8 cellular contexts compared by ENCODE assay signal in the genomic region with DNA sequence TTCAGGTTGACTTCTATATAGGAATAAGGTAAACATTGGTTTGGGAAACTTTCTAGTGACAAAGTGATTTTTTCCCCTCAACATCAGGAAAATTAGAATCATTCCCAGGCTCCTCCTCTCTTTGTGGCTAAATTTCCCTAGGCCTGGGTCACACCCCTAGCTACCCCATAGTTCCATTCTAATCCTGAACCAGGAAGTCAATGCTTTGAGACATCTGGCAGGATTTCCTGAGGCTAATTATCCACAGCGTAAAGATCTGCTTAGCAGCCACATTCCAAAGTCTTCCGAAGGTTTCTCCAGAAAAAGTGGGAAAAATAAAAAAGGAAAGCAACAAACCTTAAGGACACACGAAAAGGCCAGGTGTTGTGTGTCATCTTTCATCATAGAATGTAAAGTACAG.
DNase-seq lines count a peak whose midpoint lies in the region; ATAC-seq and TF ChIP-seq lines count a peak whose summit lies in the region.

No MANE protein-coding gene starts in this region.

- no peak overlapping the region for H3K27ac ChIP-seq in CD8-positive, alpha-beta memory T cell (ENCODE audit: low read depth, low read length)
- peak overlapping the region; percentile 37 for H3K27ac ChIP-seq in foreskin keratinocyte
- peak overlapping the region; percentile 22 for H3K27ac ChIP-seq in trophoblast cell (ENCODE audit: low read depth, low read length)

- H3K36me3 ChIP-seq in CD8-positive, alpha-beta memory T cell (ENCODE audit: insufficient read depth, low read length) = peaks cover 14% of the 10 kb centered on the region
- peaks cover 1 to 2% of the 10 kb centered on the region in 2 experiments for H3K36me3 ChIP-seq in trophoblast cell (ENCODE audit: control insufficient read depth in 1 of 2, insufficient read depth in 2 of 2, low read length in 2 of 2)

- H3K79me2 ChIP-seq in trophoblast cell (ENCODE audit: control insufficient read depth, insufficient read depth, low read length, poor library complexity) = no peaks in the 10 kb centered on the region

- H3K4me1 ChIP-seq in CD8-positive, alpha-beta memory T cell (ENCODE audit: insufficient read depth, low read length) = peaks cover 17% of the 10 kb centered on the region
- peaks cover 15% of the 10 kb centered on the region for H3K4me1 ChIP-seq in foreskin keratinocyte
- peaks cover 0 to 4% of the 10 kb centered on the region in 2 experiments for H3K4me1 ChIP-seq in trophoblast cell (ENCODE audit: control insufficient read depth in 1 of 2, insufficient read depth in 2 of 2, low read length in 2 of 2)

- no peak overlapping the region for H2BK120ac ChIP-seq in trophoblast cell (ENCODE audit: insufficient read depth, low read length, poor library complexity)

- no peak overlapping the region for H2BK12ac ChIP-seq in trophoblast cell (ENCODE audit: low read length)

- H3K14ac ChIP-seq in trophoblast cell (ENCODE audit: low read length) = no peak overlapping the region

- H3K4me3 Mint-ChIP-seq in CD8-positive, alpha-beta memory T cell = no peak overlapping the region

- no peak overlapping the region for H3K9ac ChIP-seq in trophoblast cell (ENCODE audit: low read length)

- H3K9me3 Mint-ChIP-seq in CD8-positive, alpha-beta memory T cell = no peaks in the 10 kb centered on the region

- CTCF ChIA-PET in CD8-positive, alpha-beta memory T cell (lab: Charles Lee) = interaction anchor here (0.9 to 3.0 kb wide), 3 partner anchors 66 to 77 kb away, joined by 3 to 18 read pairs (median 3); no protein-coding TSS in a partner anchor

- ATAC-seq in foreskin keratinocyte = peak; percentile 14
- no peak for ATAC-seq in GM21390 (IDR thresholded peaks at IDR 0.05; ENCODE audit: unreplicated experiment)
- ATAC-seq in HG02885 (IDR thresholded peaks at IDR 0.05; ENCODE audit: poor library complexity, unreplicated experiment) = no peak

- H3K27me3 ChIP-seq in CD8-positive, alpha-beta memory T cell (ENCODE audit: insufficient read depth, low read length, poor library complexity, severe bottlenecking) = no peaks in the 10 kb centered on the region
- no peaks in the 10 kb centered on the region for H3K27me3 ChIP-seq in foreskin keratinocyte
- H3K27me3 ChIP-seq in trophoblast cell (ENCODE audit: insufficient read depth, low read length) = no peaks in the 10 kb centered on the region

- H2AK5ac ChIP-seq in trophoblast cell (ENCODE audit: low read length) = no peak overlapping the region

- H2BK5ac ChIP-seq in trophoblast cell (ENCODE audit: low read depth, low read length, poor library complexity) = no peak overlapping the region

- POLR2A ChIA-PET in CD8-positive, alpha-beta memory T cell (lab: Charles Lee) = interaction anchor here (1.2 kb wide), 1 partner anchor 40 kb away, joined by 3 read pairs; no protein-coding TSS in a partner anchor

- H4K91ac ChIP-seq in trophoblast cell (ENCODE audit: low read depth, low read length) = no peak overlapping the region

- no peak overlapping the region for H3K4me2 ChIP-seq in trophoblast cell (ENCODE audit: low read length)

- no CpG with 5 or more reads among the region's 3 CpGs for WGBS in trophoblast cell (ENCODE audit: extremely low coverage, insufficient coverage, insufficient read length)

- no peak overlapping the region for H4K8ac ChIP-seq in trophoblast cell (ENCODE audit: low read depth, low read length)

- H3K27ac Mint-ChIP-seq in CD8-positive, alpha-beta memory T cell = peak overlapping the region in 6 of 8 donors; percentile 1 to 88 (median 56)

- H4K12ac ChIP-seq in trophoblast cell (ENCODE audit: low read depth, low read length) = no peak overlapping the region

- H3K79me1 ChIP-seq in trophoblast cell (ENCODE audit: low read length) = peaks cover 2% of the 10 kb centered on the region

- no peak for TF ChIP-seq CTCF in foreskin keratinocyte (conservative IDR thresholded peaks at IDR 0.05)

- no peaks in the 10 kb centered on the region for H3K27me3 Mint-ChIP-seq in CD8-positive, alpha-beta memory T cell

- H3K4me1 Mint-ChIP-seq in CD8-positive, alpha-beta memory T cell = peaks cover 14 to 28% (median 26%) of the 10 kb centered on the region in 3 donors

- H3K36me3 Mint-ChIP-seq in CD8-positive, alpha-beta memory T cell = peaks cover 0 to 58% (median 12%) of the 10 kb centered on the region in 3 donors

- H2AFZ ChIP-seq in trophoblast cell (ENCODE audit: insufficient read depth, low read length, poor library complexity) = no peak overlapping the region

- H3K4me3 ChIP-seq in CD8-positive, alpha-beta memory T cell (ENCODE audit: low read length) = no peak overlapping the region
- H3K4me3 ChIP-seq in trophoblast cell (ENCODE audit: low read depth, low read length) = no peak overlapping the region

- H3K4ac ChIP-seq in trophoblast cell (ENCODE audit: low read depth, low read length) = no peak overlapping the region

- no peak overlapping the region for H3K23ac ChIP-seq in trophoblast cell (ENCODE audit: low read length)

- no peak for DNase-seq in CD8-positive, alpha-beta memory T cell
- peak; percentile 73 for DNase-seq in RPMI7951 (ENCODE audit: low read depth)
- DNase-seq in foreskin keratinocyte = peak in 1 of 2 donors; percentile 32
- no peak for DNase-seq in trophoblast cell
- no peak for DNase-seq in NOMO-1 treated with dmso at 0.1 percent for 144 hours (lab: John Stamatoyannopoulos, UW; ENCODE audit: unreplicated experiment)
- DNase-seq in A172 (ENCODE audit: low spot score) = no peak

- H3K18ac ChIP-seq in trophoblast cell (ENCODE audit: low read length) = no peak overlapping the region

- no peaks in the 10 kb centered on the region for H3K9me3 ChIP-seq in CD8-positive, alpha-beta memory T cell (ENCODE audit: low read length)
- H3K9me3 ChIP-seq in trophoblast cell (ENCODE audit: insufficient read depth, low read depth, low read length) = no peaks in the 10 kb centered on the region
